Comparison of ENCODE assay signal across 1 cellular context in genomic region chr1:68057564-68057963, GRCh38.
TF ChIP-seq lines count a peak whose summit lies in the region.

No MANE protein-coding gene starts in this region.

TF ChIP-seq in GM12878, 131 proteins besides CTCF, POLR2A, EP300 and RAD21:
- TF ChIP-seq, protein P1, sequence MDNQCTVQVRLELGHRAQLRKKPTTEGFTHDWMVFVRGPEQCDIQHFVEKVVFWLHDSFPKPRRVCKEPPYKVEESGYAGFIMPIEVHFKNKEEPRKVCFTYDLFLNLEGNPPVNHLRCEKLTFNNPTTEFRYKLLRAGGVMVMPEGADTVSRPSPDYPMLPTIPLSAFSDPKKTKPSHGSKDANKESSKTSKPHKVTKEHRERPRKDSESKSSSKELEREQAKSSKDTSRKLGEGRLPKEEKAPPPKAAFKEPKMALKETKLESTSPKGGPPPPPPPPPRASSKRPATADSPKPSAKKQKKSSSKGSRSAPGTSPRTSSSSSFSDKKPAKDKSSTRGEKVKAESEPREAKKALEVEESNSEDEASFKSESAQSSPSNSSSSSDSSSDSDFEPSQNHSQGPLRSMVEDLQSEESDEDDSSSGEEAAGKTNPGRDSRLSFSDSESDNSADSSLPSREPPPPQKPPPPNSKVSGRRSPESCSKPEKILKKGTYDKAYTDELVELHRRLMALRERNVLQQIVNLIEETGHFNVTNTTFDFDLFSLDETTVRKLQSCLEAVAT (IDR thresholded peaks at IDR 0.05) = no peak
- TF ChIP-seq ZSCAN29 (IDR thresholded peaks at IDR 0.05) (no peak), KDM1A (IDR thresholded peaks at IDR 0.05; ENCODE audit: borderline replicate concordance) (no peak), SUPT20H (IDR thresholded peaks at IDR 0.05; ENCODE audit: borderline replicate concordance, control insufficient read depth, low read depth, low read length) (no peak), CEBPB (IDR thresholded peaks at IDR 0.05; ENCODE audit: borderline replicate concordance in 1 of 2, low read depth in 2 of 2, low read length in 2 of 2) (no peak), SP1 (IDR thresholded peaks at IDR 0.05; ENCODE audit: low read depth, low read length) (no peak), NFXL1 (IDR thresholded peaks at IDR 0.05; ENCODE audit: borderline replicate concordance) (no peak), ZZZ3 (IDR thresholded peaks at IDR 0.05; ENCODE audit: control insufficient read depth, insufficient read length, low read depth) (no peak), ZBED1 (IDR thresholded peaks at IDR 0.05; ENCODE audit: borderline replicate concordance) (no peak), BRCA1 (IDR thresholded peaks at IDR 0.05; ENCODE audit: low read depth, low read length) (no peak), BCL3 (IDR thresholded peaks at IDR 0.05; ENCODE audit: borderline replicate concordance, insufficient read depth, low read depth, low read length, poor library complexity, severe bottlenecking) (no peak), POLR2AphosphoS2 (IDR thresholded peaks at IDR 0.05; ENCODE audit: low read depth, low read length) (no peak), STAT1 (conservative IDR thresholded peaks at IDR 0.05) (no peak), TCF7 (IDR thresholded peaks at IDR 0.05; ENCODE audit: borderline replicate concordance) (no peak)
- TF ChIP-seq, protein P2, sequence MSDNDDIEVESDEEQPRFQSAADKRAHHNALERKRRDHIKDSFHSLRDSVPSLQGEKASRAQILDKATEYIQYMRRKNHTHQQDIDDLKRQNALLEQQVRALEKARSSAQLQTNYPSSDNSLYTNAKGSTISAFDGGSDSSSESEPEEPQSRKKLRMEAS (IDR thresholded peaks at IDR 0.05; ENCODE audit: low read depth, low read length) = no peak
- TF ChIP-seq, protein P3, sequence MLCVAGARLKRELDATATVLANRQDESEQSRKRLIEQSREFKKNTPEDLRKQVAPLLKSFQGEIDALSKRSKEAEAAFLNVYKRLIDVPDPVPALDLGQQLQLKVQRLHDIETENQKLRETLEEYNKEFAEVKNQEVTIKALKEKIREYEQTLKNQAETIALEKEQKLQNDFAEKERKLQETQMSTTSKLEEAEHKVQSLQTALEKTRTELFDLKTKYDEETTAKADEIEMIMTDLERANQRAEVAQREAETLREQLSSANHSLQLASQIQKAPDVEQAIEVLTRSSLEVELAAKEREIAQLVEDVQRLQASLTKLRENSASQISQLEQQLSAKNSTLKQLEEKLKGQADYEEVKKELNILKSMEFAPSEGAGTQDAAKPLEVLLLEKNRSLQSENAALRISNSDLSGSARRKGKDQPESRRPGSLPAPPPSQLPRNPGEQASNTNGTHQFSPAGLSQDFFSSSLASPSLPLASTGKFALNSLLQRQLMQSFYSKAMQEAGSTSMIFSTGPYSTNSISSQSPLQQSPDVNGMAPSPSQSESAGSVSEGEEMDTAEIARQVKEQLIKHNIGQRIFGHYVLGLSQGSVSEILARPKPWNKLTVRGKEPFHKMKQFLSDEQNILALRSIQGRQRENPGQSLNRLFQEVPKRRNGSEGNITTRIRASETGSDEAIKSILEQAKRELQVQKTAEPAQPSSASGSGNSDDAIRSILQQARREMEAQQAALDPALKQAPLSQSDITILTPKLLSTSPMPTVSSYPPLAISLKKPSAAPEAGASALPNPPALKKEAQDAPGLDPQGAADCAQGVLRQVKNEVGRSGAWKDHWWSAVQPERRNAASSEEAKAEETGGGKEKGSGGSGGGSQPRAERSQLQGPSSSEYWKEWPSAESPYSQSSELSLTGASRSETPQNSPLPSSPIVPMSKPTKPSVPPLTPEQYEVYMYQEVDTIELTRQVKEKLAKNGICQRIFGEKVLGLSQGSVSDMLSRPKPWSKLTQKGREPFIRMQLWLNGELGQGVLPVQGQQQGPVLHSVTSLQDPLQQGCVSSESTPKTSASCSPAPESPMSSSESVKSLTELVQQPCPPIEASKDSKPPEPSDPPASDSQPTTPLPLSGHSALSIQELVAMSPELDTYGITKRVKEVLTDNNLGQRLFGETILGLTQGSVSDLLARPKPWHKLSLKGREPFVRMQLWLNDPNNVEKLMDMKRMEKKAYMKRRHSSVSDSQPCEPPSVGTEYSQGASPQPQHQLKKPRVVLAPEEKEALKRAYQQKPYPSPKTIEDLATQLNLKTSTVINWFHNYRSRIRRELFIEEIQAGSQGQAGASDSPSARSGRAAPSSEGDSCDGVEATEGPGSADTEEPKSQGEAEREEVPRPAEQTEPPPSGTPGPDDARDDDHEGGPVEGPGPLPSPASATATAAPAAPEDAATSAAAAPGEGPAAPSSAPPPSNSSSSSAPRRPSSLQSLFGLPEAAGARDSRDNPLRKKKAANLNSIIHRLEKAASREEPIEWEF (IDR thresholded peaks at IDR 0.05; ENCODE audit: insufficient replicate concordance, low read depth, low read length) = no peak
